8 cellular contexts compared by ENCODE assay signal in the genomic region with DNA sequence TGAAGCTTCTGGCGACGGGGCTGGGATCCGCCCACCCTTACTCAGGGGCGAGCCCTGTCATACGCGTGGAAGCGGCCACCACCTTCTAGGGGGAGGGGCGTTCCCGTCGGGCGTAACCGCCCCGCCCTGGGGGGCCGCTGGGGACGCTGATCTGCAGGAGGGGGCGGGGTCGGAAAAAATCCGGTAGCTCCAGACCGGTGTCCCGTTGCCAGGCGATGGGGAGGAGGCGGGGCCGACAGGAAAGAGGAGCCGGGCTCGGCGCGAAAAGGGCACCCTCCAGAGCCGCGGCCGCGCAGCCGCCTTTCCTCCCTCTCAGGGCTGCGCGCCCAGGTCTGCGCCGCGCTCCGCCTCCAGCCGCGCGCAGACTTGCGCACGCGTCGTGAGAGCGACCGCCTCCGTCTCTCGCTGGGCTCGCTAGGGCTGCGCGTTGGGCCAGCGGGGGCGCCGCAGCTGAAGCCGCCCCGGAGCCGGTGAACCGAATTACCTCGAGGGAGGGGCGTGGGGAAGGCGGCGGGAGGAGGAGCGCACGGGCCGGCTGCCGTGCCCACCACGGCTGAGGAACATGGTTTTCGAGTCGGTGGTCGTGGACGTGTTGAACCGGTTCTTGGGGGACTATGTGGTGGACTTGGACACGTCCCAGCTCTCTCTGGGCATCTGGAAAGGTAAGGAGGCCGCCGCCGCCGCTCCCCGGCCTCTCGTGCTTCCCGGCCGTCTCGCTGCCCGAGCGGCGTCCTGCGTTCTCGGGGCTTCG. TPM values are rescaled to one million over a fixed set of nuclear protein-coding genes. Genes with fewer than 3 reads are reported as not detected.
DNase-seq lines count a peak whose midpoint lies in the region; ATAC-seq and TF ChIP-seq lines count a peak whose summit lies in the region.

VPS13A (plus strand) TSS at position 392 of the 751 bp plus-strand sequence; CDS start at position 563, 171 bp downstream.

- peak in 1 of 2 donors; percentile 24 for TF ChIP-seq POLR2A in vagina (IDR thresholded peaks at IDR 0.05)

- intact Hi-C loops in T-helper 1 cell treated with Interleukin-12 subunit alpha and Interleukin-12 subunit beta and Interleukin-4 antibody, amounts not matched to agents 30 ng/mL and 1 ng/mL, for 36 hours (cut with micrococcal nuclease) = loop anchor here (1.0 to 10.0 kb wide), 13 partner anchors 10 to 1287 kb away; partner anchors contain the start of genes CEP78, PCSK5, PSAT1 and RFK
- intact Hi-C loops in vagina (cut with DNase I) = no loop called here

- no peaks in the 10 kb centered on the region for H3K36me3 ChIP-seq in right atrium auricular region
- H3K36me3 ChIP-seq in vagina = no peaks in the 10 kb centered on the region

- H3K27ac ChIP-seq in right atrium auricular region (peak within 1 kb of the TSS; percentile 92 to 96), vagina (peak within 1 kb of the TSS; percentile 85)

- DNase-seq in GM13977 (ENCODE audit: low spot score) = peak; percentile 94
- peak; percentile 85 for DNase-seq in NCI-H146 treated with DMSO at 0.1 percent for 48 hours (lab: John Stamatoyannopoulos, UW; ENCODE audit: unreplicated experiment)
- DNase-seq in amygdala (lab: John Stamatoyannopoulos, UW) = peak in 54 of 56 donors; percentile 11 to 87 (median 66)
- DNase-seq in right atrium auricular region (ENCODE audit: low spot score) = peak; percentile 94
- DNase-seq in putamen (ENCODE audit: low spot score) = peak; percentile 82
- peak in 1 of 2 donors; percentile 91 for DNase-seq in vagina (ENCODE audit: extremely low spot score in 2 of 2)

- ATAC-seq in HG02884 (IDR thresholded peaks at IDR 0.05; ENCODE audit: unreplicated experiment) = peak; percentile 77

- peaks cover 0 to 23% of the 10 kb centered on the region in 2 donors for H3K4me1 ChIP-seq in right atrium auricular region
- peaks cover 18% of the 10 kb centered on the region for H3K4me1 ChIP-seq in vagina

- TF ChIP-seq CTCF in GM13977 (IDR thresholded peaks at IDR 0.05; ENCODE audit: extremely low read depth, insufficient read depth, missing control alignments) (peak; percentile 41), right atrium auricular region (IDR thresholded peaks at IDR 0.05) (peak in 1 of 2 donors; percentile 40), vagina (IDR thresholded peaks at IDR 0.05) (no peak)

- no peaks in the 10 kb centered on the region for H3K9me3 ChIP-seq in right atrium auricular region
- H3K9me3 ChIP-seq in vagina = no peaks in the 10 kb centered on the region

- H3K27me3 ChIP-seq in right atrium auricular region (no peaks in the 10 kb centered on the region), vagina (no peaks in the 10 kb centered on the region)

- peak within 1 kb of the TSS; percentile 89 to 90 for H3K4me3 ChIP-seq in right atrium auricular region
- peak within 1 kb of the TSS; percentile 87 to 89 for H3K4me3 ChIP-seq in vagina

- in situ Hi-C loops in GM13977 (cut with MboI; ENCODE audit: low pct_unique_long_range_greater_than_20kb, low sequenced_read_pairs, unreplicated experiment) = no loop called here

RNA-seq across cellular contexts. Expression of gene VPS13A, which starts in this region (rescaled TPM):
- 50.6 and 52.3 TPM in 2 replicates for total RNA-seq in T-helper 1 cell treated with Interleukin-12 subunit alpha and Interleukin-12 subunit beta and Interleukin-4 antibody, amounts not matched to agents 30 ng/mL and 1 ng/mL, for 36 hours
- total RNA-seq in right atrium auricular region (10 to 100 TPM; 29.5 to 43.8 TPM), vagina (37.8 TPM)
